Comparison of ENCODE assay signal across 8 cellular contexts in genomic region chr2:60998628-60999545, GRCh38. TPM values are rescaled to one million over a fixed set of nuclear protein-coding genes. Genes with fewer than 3 reads are reported as not detected.
DNase-seq lines count a peak whose midpoint lies in the region; ATAC-seq lines count a peak whose summit lies in the region.

No MANE protein-coding gene starts in this region.

- DNase-seq in Ammon's horn (ENCODE audit: low spot score), result peak; percentile 54
- peak; percentile 33 for DNase-seq in NCI-H1092 treated with DMSO at 0.1 percent for 48 hours (lab: John Stamatoyannopoulos, UW)
- DNase-seq in SKM-1 treated with dmso at 0.1 percent for 144 hours (lab: John Stamatoyannopoulos, UW; ENCODE audit: unreplicated experiment), result peak; percentile 50
- peak; percentile 41 for DNase-seq in fibroblast of the conjunctiva (ENCODE audit: low read depth)
- peak; percentile 65 for DNase-seq in renal cortical epithelial cell (ENCODE audit: low read depth)
- DNase-seq in stimulated activated CD8-positive, alpha-beta memory T cell treated with anti-CD3 and anti-CD28 coated beads, Interleukin-4, amount 100 ng/mL, for 48 hours, result no peak

- ATAC-seq in GM18867 (IDR thresholded peaks at IDR 0.05; ENCODE audit: unreplicated experiment) (peak; percentile 56), GM19397 (IDR thresholded peaks at IDR 0.05; ENCODE audit: unreplicated experiment) (no peak)

RNA-seq across cellular contexts. Expression of gene PEX13, which starts 18.6 kb away (rescaled TPM):
- 42.5 and 57.5 TPM in 2 replicates for total RNA-seq in renal cortical epithelial cell

RNA-seq across cellular contexts. Expression of gene PUS10, which starts 19.2 kb away (rescaled TPM):
- 7.5 and 10.9 TPM in 2 replicates for total RNA-seq in renal cortical epithelial cell
